Comparison of ENCODE assay signal across 8 cellular contexts in genomic region chr1:28971980-28972771, GRCh38. TPM values are rescaled to one million over a fixed set of nuclear protein-coding genes. Genes with fewer than 3 reads are reported as not detected.
A peak's percentile ranks its signal among the peaks of the same experiment; 100 is the strongest.
DNase-seq lines count a peak whose midpoint lies in the region; ATAC-seq and TF ChIP-seq lines count a peak whose summit lies in the region.

No MANE protein-coding gene starts in this region.

- in situ Hi-C loops in GM23248 (cut with MboI) (no loop called here), KBM-7 (cut with MboI; ENCODE audit: low pct_unique_long_range_greater_than_20kb, low sequenced_read_pairs) (no loop called here)

- no peaks in the 10 kb centered on the region for H4K20me1 ChIP-seq in GM23248 (ENCODE audit: insufficient read depth)

- H3K4me3 Mint-ChIP-seq in effector memory CD8-positive, alpha-beta T cell: peak overlapping the region in 1 of 2 donors; percentile 18

- peak overlapping the region; percentile 40 for H3K4me2 ChIP-seq in GM23248 (ENCODE audit: unreplicated experiment)

- peak overlapping the region; percentile 46 to 89 for H3K27ac Mint-ChIP-seq in effector memory CD8-positive, alpha-beta T cell

- peaks cover 26 to 67% of the 10 kb centered on the region in 2 donors for H3K4me1 Mint-ChIP-seq in effector memory CD8-positive, alpha-beta T cell (ENCODE audit: low read depth in 2 of 2)

- peak overlapping the region; percentile 79 for H3K27ac ChIP-seq in GM23248
- peak overlapping the region; percentile 21 for H3K27ac ChIP-seq in RWPE2 (ENCODE audit: poor library complexity, severe bottlenecking)
- H3K27ac ChIP-seq in Peyer's patch: peak overlapping the region in 1 of 4 donors; percentile 0

- peaks cover 29% of the 10 kb centered on the region for H3F3A ChIP-seq in GM23248 (ENCODE audit: insufficient read depth)

- peak; percentile 95 for DNase-seq in GM23248
- DNase-seq in RWPE2 (ENCODE audit: low spot score): no peak
- DNase-seq in effector memory CD8-positive, alpha-beta T cell: no peak
- DNase-seq in renal cortical epithelial cell (ENCODE audit: low read depth): peak; percentile 99
- no peak for DNase-seq in NCI-H748 treated with DMSO at 0.1 percent for 48 hours (lab: John Stamatoyannopoulos, UW)
- no peak for DNase-seq in NK-92 treated with Interleukin-12 subunit alpha and Interleukin-12 subunit beta, amount 100 ng/mL, for 24 hours (lab: John Stamatoyannopoulos, UW)
- no peak for DNase-seq in KBM-7
- no peak for DNase-seq in Peyer's patch

- H3K9me2 ChIP-seq in GM23248 (ENCODE audit: insufficient read depth): no peaks in the 10 kb centered on the region

- TF ChIP-seq CTCF in RWPE2 (IDR thresholded peaks at IDR 0.05; ENCODE audit: poor library complexity, severe bottlenecking): no peak
- TF ChIP-seq CTCF in Peyer's patch (IDR thresholded peaks at IDR 0.05): no peak

- H3K9me3 ChIP-seq in GM23248 (ENCODE audit: low read depth) (no peaks in the 10 kb centered on the region), RWPE2 (ENCODE audit: severe bottlenecking) (no peaks in the 10 kb centered on the region), Peyer's patch (no peaks in the 10 kb centered on the region)

- peaks cover 30% of the 10 kb centered on the region for H3K4me1 ChIP-seq in GM23248 (ENCODE audit: insufficient read depth)
- peaks cover 22% of the 10 kb centered on the region for H3K4me1 ChIP-seq in RWPE2 (ENCODE audit: insufficient read depth, poor library complexity, severe bottlenecking)
- peaks cover 0 to 4% (median 0%) of the 10 kb centered on the region in 4 donors for H3K4me1 ChIP-seq in Peyer's patch

- peak overlapping the region; percentile 57 for H3K9ac ChIP-seq in GM23248

- no peaks in the 10 kb centered on the region for H3K27me3 ChIP-seq in GM23248 (replicated peaks; ENCODE audit: insufficient read depth)
- no peaks in the 10 kb centered on the region for H3K27me3 ChIP-seq in RWPE2 (ENCODE audit: insufficient read depth, poor library complexity, severe bottlenecking)
- H3K27me3 ChIP-seq in Peyer's patch: no peaks in the 10 kb centered on the region

- no peaks in the 10 kb centered on the region for H3K27me3 Mint-ChIP-seq in effector memory CD8-positive, alpha-beta T cell

- no peaks in the 10 kb centered on the region for H3K9me3 Mint-ChIP-seq in effector memory CD8-positive, alpha-beta T cell

- TF ChIP-seq POLR2A in Peyer's patch (IDR thresholded peaks at IDR 0.05): no peak

- ATAC-seq in RWPE2 (ENCODE audit: low read depth): peak; percentile 85
- ATAC-seq in effector memory CD8-positive, alpha-beta T cell (replicated peaks): no peak

- peaks cover 20% of the 10 kb centered on the region for H3K36me3 Mint-ChIP-seq in effector memory CD8-positive, alpha-beta T cell (ENCODE audit: insufficient read depth)

- H3K79me2 ChIP-seq in GM23248 (ENCODE audit: insufficient read depth): no peaks in the 10 kb centered on the region

- 50 to 53% methylated on average over 9 of the region's 9 CpGs for WGBS in GM23248 (ENCODE audit: low coverage in 1 of 2, low lambda C conversion rate in 2 of 2, missing lambda C conversion rate in 2 of 2), 2 experiments

- H2AFZ ChIP-seq in GM23248: no peak overlapping the region

- no peaks in the 10 kb centered on the region for H3K36me3 ChIP-seq in GM23248 (ENCODE audit: low read depth)
- no peaks in the 10 kb centered on the region for H3K36me3 ChIP-seq in RWPE2 (ENCODE audit: low read depth)
- no peaks in the 10 kb centered on the region for H3K36me3 ChIP-seq in Peyer's patch

- H3K4me3 ChIP-seq in GM23248: no peak overlapping the region
- no peak overlapping the region for H3K4me3 ChIP-seq in RWPE2 (ENCODE audit: severe bottlenecking)
- H3K4me3 ChIP-seq in Peyer's patch: no peak overlapping the region

RNA-seq across cellular contexts. Expression of gene EPB41, which starts 57.8 kb away (rescaled TPM):
- total RNA-seq in GM23248 (2014; rRNA removed; shearing (Covaris generic)): 1.5 and 2.7 TPM in 2 replicates
- 0.89 and 0.91 TPM in 2 replicates for polyA plus RNA-seq in GM23248 (2016; fragmentation: Nextera tagmentation; extraction: Ambion mirVana)
- 18.8 and 22.5 TPM in 2 replicates for total RNA-seq in renal cortical epithelial cell
- total RNA-seq in Peyer's patch: 100 to 1,000 TPM; 110 to 183 (median 126) TPM

Comparison
In these comparisons a context has a peak if more than half of its experiments do, and no peak if none do; other contexts are left out.
1. DNase-seq: peak in GM23248 (single experiment) and renal cortical epithelial cell (single experiment); none in RWPE2 (single experiment), effector memory CD8-positive, alpha-beta T cell (0 of 3), NCI-H748 treated with DMSO at 0.1 percent for 48 hours (single experiment), NK-92 treated with Interleukin-12 subunit alpha and Interleukin-12 subunit beta, amount 100 ng/mL, for 24 hours (single experiment), KBM-7 (single experiment) and Peyer's patch (0 of 3).